Comparison of ENCODE assay signal across 20 cellular contexts in the genomic region with DNA sequence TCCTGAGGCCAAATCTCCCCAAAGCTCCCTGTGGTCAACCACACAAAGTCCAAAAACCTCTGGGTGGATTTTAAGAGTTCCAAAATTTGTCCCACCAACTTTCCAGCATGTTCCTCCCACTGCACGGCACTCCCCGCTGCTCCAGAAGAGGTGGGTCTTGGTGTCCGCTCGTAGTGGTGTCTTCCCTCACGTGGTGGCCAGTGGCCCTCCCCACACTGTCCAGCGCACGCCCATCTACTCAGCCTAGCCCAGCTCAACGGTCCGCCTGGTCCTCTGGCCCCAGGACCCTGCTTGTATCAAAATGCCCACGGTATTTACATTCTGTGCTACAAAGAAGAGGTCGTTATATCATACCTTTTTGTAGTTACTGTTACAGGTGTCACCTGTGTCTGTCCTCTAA.
"Had no signal": no experiment of that assay in that cellular context is flagged by ENCODE, and none has a peak within 500 bp of the region (broad histone marks: within the 10 kb centered on the region; RNA-seq: fewer than 3 reads in every experiment).

No MANE protein-coding gene starts in this region.

- H3K27me3 Mint-ChIP-seq: stimulated activated naive B cell treated with anti-CD40 and anti-IgM and Interleukin-4, amounts not matched to agents 10 μg/mL and 1 μg/mL and 100 μg/mL, for 72 hours; type B pancreatic cell had no signal

- H3K9me3 ChIP-seq: ovary, right lobe of liver, suprapubic skin, thyroid gland had no signal

- H3K4me3 Mint-ChIP-seq: naive thymus-derived CD8-positive, alpha-beta T cell; nephron progenitor cell; stimulated activated naive B cell treated with anti-CD40 and anti-IgM and Interleukin-4, amounts not matched to agents 10 μg/mL and 1 μg/mL and 100 μg/mL, for 72 hours; stimulated activated naive CD8-positive, alpha-beta T cell treated with anti-CD3 and anti-CD28 coated beads, Interleukin-15, amount 100 ng/mL, for 72 hours; type B pancreatic cell had no signal

- H3K27ac Mint-ChIP-seq: naive thymus-derived CD8-positive, alpha-beta T cell; stimulated activated naive B cell treated with anti-CD40 and anti-IgM and Interleukin-4, amounts not matched to agents 10 μg/mL and 1 μg/mL and 100 μg/mL, for 72 hours; stimulated activated naive CD8-positive, alpha-beta T cell treated with anti-CD3 and anti-CD28 coated beads, Interleukin-15, amount 100 ng/mL, for 72 hours; type B pancreatic cell had no signal

- H3K27ac ChIP-seq: coronary artery, ovary, right lobe of liver, suprapubic skin, thyroid gland had no signal

- H3K36me3 ChIP-seq: ovary had no signal

- ATAC-seq: naive thymus-derived CD8-positive, alpha-beta T cell; right lobe of liver; stimulated activated naive B cell treated with anti-CD40 and anti-IgM and Interleukin-4, amounts not matched to agents 10 μg/mL and 1 μg/mL and 100 μg/mL, for 72 hours; stimulated activated naive CD8-positive, alpha-beta T cell treated with anti-CD3 and anti-CD28 coated beads, Interleukin-15, amount 100 ng/mL, for 72 hours had no signal

- H3K4me3 ChIP-seq: coronary artery, ovary, right lobe of liver, suprapubic skin, thyroid gland had no signal

- DNase-seq: dermis blood vessel endothelial cell; effector memory CD4-positive, alpha-beta T cell; head of caudate nucleus; midbrain; naive thymus-derived CD8-positive, alpha-beta T cell; nephron progenitor cell; occipital lobe; ovary; posterior cingulate gyrus; retina; right lobe of liver; small intestine; stimulated activated CD4-positive, alpha-beta T cell treated with anti-CD3 and anti-CD28 coated beads, Interleukin-15, amount 100 ng/mL, for 24 hours; stimulated activated CD4-positive, alpha-beta T cell treated with anti-CD3 and anti-CD28 coated beads, Interleukin-2, amount 100 ng/mL, for 48 hours; stimulated activated naive B cell treated with anti-CD40 and anti-IgM and Interleukin-4, amounts not matched to agents 10 μg/mL and 1 μg/mL and 100 μg/mL, for 72 hours; stimulated activated naive CD8-positive, alpha-beta T cell treated with anti-CD3 and anti-CD28 coated beads, Interleukin-15, amount 100 ng/mL, for 72 hours; thyroid gland had no signal

- H3K4me1 Mint-ChIP-seq: naive thymus-derived CD8-positive, alpha-beta T cell had no signal

- H3K9me3 Mint-ChIP-seq: naive thymus-derived CD8-positive, alpha-beta T cell; nephron progenitor cell had no signal

- H3K36me3 Mint-ChIP-seq: naive thymus-derived CD8-positive, alpha-beta T cell had no signal

- H3K27me3 ChIP-seq: ovary, right lobe of liver, suprapubic skin, thyroid gland had no signal

- H3K4me1 ChIP-seq: right lobe of liver, suprapubic skin, thyroid gland had no signal
